ENCODE assay signal across 15 cellular contexts in genomic region chr1:81477704-81478103, GRCh38.
DNase-seq lines count a peak whose midpoint lies in the region; ATAC-seq and TF ChIP-seq lines count a peak whose summit lies in the region.
"Had no signal": no experiment of that assay in that cellular context is flagged by ENCODE, and none has a peak within 500 bp of the region (broad histone marks: within the 10 kb centered on the region; RNA-seq: fewer than 3 reads in every experiment).

No MANE protein-coding gene starts in this region.

- no peaks in the 10 kb centered on the region for H3K79me2 ChIP-seq in fibroblast of lung (ENCODE audit: control insufficient read depth, insufficient read depth, low read length)

- H3K27ac ChIP-seq in fibroblast of lung (ENCODE audit: insufficient read depth, low read length) (no peak overlapping the region), left lung (peak overlapping the region in 1 of 2 donors; percentile 20)
- H3K27ac ChIP-seq: uterus had no signal

- peak overlapping the region; percentile 26 for H3K4me2 ChIP-seq in fibroblast of lung (ENCODE audit: extremely low read depth, insufficient read depth, low read length)

- no peaks in the 10 kb centered on the region for H3K9me3 ChIP-seq in fibroblast of lung (ENCODE audit: control insufficient read depth, insufficient read depth, low read depth, low read length)
- no peaks in the 10 kb centered on the region for H3K9me3 ChIP-seq in left lung
- H3K9me3 ChIP-seq: uterus had no signal

- H3K4me3 ChIP-seq in fibroblast of lung (replicated peaks in 1 of 4; ENCODE audit: control extremely low read depth in 1 of 4, insufficient read depth in 1 of 4, low read depth in 3 of 4, low read length in 4 of 4) = peak overlapping the region; percentile 6 to 51 (median 14)
- no peak overlapping the region for H3K4me3 ChIP-seq in left lung

- H3K4me1 ChIP-seq in fibroblast of lung (ENCODE audit: control insufficient read depth, extremely low read depth, insufficient read depth, low read length) (no peaks in the 10 kb centered on the region), left lung (peaks cover 0 to 4% of the 10 kb centered on the region in 2 donors)
- H3K4me1 ChIP-seq: uterus had no signal

- H2AFZ ChIP-seq in fibroblast of lung (ENCODE audit: low read length) = no peak overlapping the region

- no peak for ATAC-seq in left lung
- ATAC-seq in stimulated activated naive CD8-positive, alpha-beta T cell treated with anti-CD3 and anti-CD28 coated beads, Interleukin-15, Interleukin-2, amounts not matched to agents 100 U/mL and 50 U/mL, for 24 hours = no peak
- ATAC-seq: activated CD8-positive, alpha-beta T cell treated with anti-CD3 and anti-CD28 coated beads, Interleukin-2, amount 10 ng/mL, durations not matched to agents 7 days and 5 days had no signal

- intact Hi-C loops in left lung (cut with DNase I) = no loop called here

- H3K36me3 ChIP-seq in fibroblast of lung (ENCODE audit: control insufficient read depth, insufficient read depth, low read length) = no peaks in the 10 kb centered on the region
- no peaks in the 10 kb centered on the region for H3K36me3 ChIP-seq in left lung
- H3K36me3 ChIP-seq: uterus had no signal

- no peaks in the 10 kb centered on the region for H4K20me1 ChIP-seq in fibroblast of lung (ENCODE audit: control insufficient read depth, extremely low read depth, insufficient read depth, low read length)

- TF ChIP-seq CTCF in fibroblast of lung (conservative IDR thresholded peaks at IDR 0.05 in 1 of 2, IDR thresholded peaks at IDR 0.05 in 1 of 2; ENCODE audit: low read depth in 1 of 2, low read length in 2 of 2) (no peak), left lung (IDR thresholded peaks at IDR 0.05) (no peak)

- no peaks in the 10 kb centered on the region for H3K27me3 ChIP-seq in fibroblast of lung (ENCODE audit: control insufficient read depth, insufficient read depth, low read length)
- H3K27me3 ChIP-seq in left lung = no peaks in the 10 kb centered on the region
- H3K27me3 ChIP-seq: uterus had no signal

- peak; percentile 3 for DNase-seq in A172 (ENCODE audit: low spot score)
- peak; percentile 7 for DNase-seq in NCI-H774 (lab: John Stamatoyannopoulos, UW)
- DNase-seq in fibroblast of lung (ENCODE audit: low read depth in 2 of 2) = peak; percentile 7 to 41
- DNase-seq in myocyte (ENCODE audit: low read depth) = peak; percentile 19
- DNase-seq in left lung = no peak
- DNase-seq in putamen (ENCODE audit: low spot score) = no peak
- DNase-seq in stimulated activated naive CD8-positive, alpha-beta T cell treated with anti-CD3 and anti-CD28 coated beads, Interleukin-15, Interleukin-2, amounts not matched to agents 100 U/mL and 50 U/mL, for 24 hours = no peak
- DNase-seq in activated T-cell treated with anti-CD3 and anti-CD28 coated beads for 4 hours = no peak
- DNase-seq: activated CD8-positive, alpha-beta T cell treated with anti-CD3 and anti-CD28 coated beads, Interleukin-2, amount 10 ng/mL, durations not matched to agents 7 days and 5 days; islet precursor cell; MV-4-11; NCI-H345; OCI-M1; stimulated activated CD4-positive, alpha-beta T cell treated with anti-CD3 and anti-CD28 coated beads, Interleukin-2, amount 100 ng/mL, for 24 hours; uterus had no signal

- H3K9ac ChIP-seq in fibroblast of lung (ENCODE audit: insufficient read depth, low read length) = no peak overlapping the region

Comparison
In these comparisons a context has a peak if more than half of its experiments do, and no peak if none do; other contexts are left out.
1. DNase-seq: peak in A172 (single experiment), NCI-H774 (single experiment), fibroblast of lung (2 of 2) and myocyte (single experiment); none in left lung (0 of 2), putamen (single experiment), stimulated activated naive CD8-positive, alpha-beta T cell treated with anti-CD3 and anti-CD28 coated beads, Interleukin-15, Interleukin-2, amounts not matched to agents 100 U/mL and 50 U/mL, for 24 hours (single experiment) and activated T-cell treated with anti-CD3 and anti-CD28 coated beads for 4 hours (single experiment).
2. H3K4me3 ChIP-seq: peak in fibroblast of lung (4 of 4); none in left lung (0 of 2).